Comparison of ENCODE assay signal across 18 cellular contexts in genomic region chr2:236026839-236027238, GRCh38.
DNase-seq lines count a peak whose midpoint lies in the region; ATAC-seq, FAIRE-seq and TF ChIP-seq lines count a peak whose summit lies in the region.
"Had no signal": no experiment of that assay in that cellular context is flagged by ENCODE, and none has a peak within 500 bp of the region (broad histone marks: within the 10 kb centered on the region; RNA-seq: fewer than 3 reads in every experiment).

No MANE protein-coding gene starts in this region.

- no peaks in the 10 kb centered on the region for H3K4me1 ChIP-seq in adipocyte (ENCODE audit: control insufficient read depth, insufficient read depth, low read length)
- peaks cover 0 to 11% (median 0%) of the 10 kb centered on the region in 4 donors for H3K4me1 ChIP-seq in transverse colon
- no peaks in the 10 kb centered on the region for H3K4me1 ChIP-seq in upper lobe of right lung
- H3K4me1 ChIP-seq: BE2C had no signal

- TF ChIP-seq CTCF in D721Med (IDR thresholded peaks at IDR 0.05; ENCODE audit: insufficient read depth, missing control alignments): no peak
- no peak for TF ChIP-seq CTCF in transverse colon (IDR thresholded peaks at IDR 0.05)
- no peak for TF ChIP-seq CTCF in upper lobe of right lung (IDR thresholded peaks at IDR 0.05)

- no peaks in the 10 kb centered on the region for H3K9me3 ChIP-seq in adipocyte (ENCODE audit: control insufficient read depth, low read length)
- no peaks in the 10 kb centered on the region for H3K9me3 ChIP-seq in transverse colon
- no peaks in the 10 kb centered on the region for H3K9me3 ChIP-seq in upper lobe of right lung
- H3K9me3 ChIP-seq: BE2C had no signal

- WGBS in transverse colon (ENCODE audit: low coverage in 1 of 2), 2 donors: 44 to 60% methylated on average over 4 of the region's 4 CpGs

- H3K27ac ChIP-seq in transverse colon: peak overlapping the region in 1 of 4 donors; percentile 44
- H3K27ac ChIP-seq in upper lobe of right lung: no peak overlapping the region
- H3K27ac ChIP-seq: C4-2B had no signal

- H3K9ac ChIP-seq in adipocyte (ENCODE audit: low read length): no peak overlapping the region

- H3K27me3 ChIP-seq in adipocyte (replicated peaks; ENCODE audit: control insufficient read depth, insufficient read depth, low read length) (no peaks in the 10 kb centered on the region), transverse colon (no peaks in the 10 kb centered on the region), upper lobe of right lung (no peaks in the 10 kb centered on the region)
- H3K27me3 ChIP-seq: BE2C had no signal

- H3K36me3 ChIP-seq in adipocyte (ENCODE audit: control insufficient read depth, insufficient read depth, low read length, severe bottlenecking): no peaks in the 10 kb centered on the region
- H3K36me3 ChIP-seq in transverse colon: no peaks in the 10 kb centered on the region
- H3K36me3 ChIP-seq in upper lobe of right lung: no peaks in the 10 kb centered on the region
- H3K36me3 ChIP-seq: BE2C had no signal

- TF ChIP-seq EP300 in transverse colon (IDR thresholded peaks at IDR 0.05; ENCODE audit: low read depth): no peak

- DNase-seq in D721Med (ENCODE audit: insufficient read length, low spot score): no peak
- DNase-seq in adipocyte (ENCODE audit: low read depth): peak; percentile 25
- DNase-seq in left colon: peak in 1 of 2 donors; percentile 68
- DNase-seq in transverse colon: peak; percentile 69
- DNase-seq in upper lobe of right lung: no peak
- DNase-seq in NCI-H2107 treated with DMSO at 0.1 percent for 48 hours (lab: John Stamatoyannopoulos, UW; ENCODE audit: unreplicated experiment): no peak
- no peak for DNase-seq in DMS 273 (lab: John Stamatoyannopoulos, UW; ENCODE audit: unreplicated experiment)
- DNase-seq: ACHN; BE2C; CD4-positive, alpha-beta memory T cell; DMS53; GF-D8; HCEC 1CT; HFFc6 had no signal

- in situ Hi-C loops in transverse colon (cut with MboI; ENCODE audit: low pct_ligation_motif_present in 1 of 4, low pct_unique_long_range_greater_than_20kb in 1 of 4, low sequenced_read_pairs in 3 of 4): no loop called here

- TF ChIP-seq POLR2A in transverse colon (IDR thresholded peaks at IDR 0.05): no peak

- intact Hi-C loops in left colon (cut with DNase I, micrococcal nuclease): no loop called here
- intact Hi-C loops in transverse colon (cut with DNase I; ENCODE audit: low total_unique reads): no loop called here
- intact Hi-C loops in upper lobe of right lung (cut with DNase I): no loop called here

- peak; percentile 16 for FAIRE-seq in D721Med (lab: Jason Lieb, UNC)
- FAIRE-seq: H1, HepG2, HTR-8/SVneo had no signal

- H3K4me3 ChIP-seq in adipocyte (ENCODE audit: low read length): no peak overlapping the region
- no peak overlapping the region for H3K4me3 ChIP-seq in transverse colon
- H3K4me3 ChIP-seq in upper lobe of right lung: no peak overlapping the region

- ATAC-seq in left colon (peak; percentile 82), upper lobe of right lung (no peak)
- ATAC-seq: HepG2 had no signal

Comparison
In these comparisons a context has a peak if more than half of its experiments do, and no peak if none do; other contexts are left out.
1. DNase-seq: peak in adipocyte (single experiment) and transverse colon (single experiment); none in D721Med (single experiment), upper lobe of right lung (single experiment), NCI-H2107 treated with DMSO at 0.1 percent for 48 hours (single experiment) and DMS 273 (single experiment).